In the genomic region with DNA sequence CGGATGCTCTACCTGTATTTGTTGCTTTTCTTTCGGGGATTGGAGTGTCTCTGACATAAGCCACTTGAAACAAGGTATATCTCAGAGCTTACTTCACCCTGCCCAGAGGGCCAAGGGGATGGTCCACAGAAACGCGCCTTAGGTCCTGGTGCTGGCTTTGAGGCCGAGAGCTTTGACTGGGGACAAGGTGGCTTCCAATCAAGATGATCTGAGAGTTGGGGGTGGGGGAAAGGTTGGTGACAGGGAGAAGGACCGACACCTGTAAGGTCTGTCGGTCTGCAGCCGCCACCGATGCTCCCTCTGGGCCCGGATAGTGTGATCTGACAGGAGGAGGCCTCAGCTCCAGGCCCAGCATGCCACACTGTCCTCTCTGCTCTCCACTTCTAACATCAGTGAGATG, we compare ENCODE assay signal across 14 cellular contexts. TPM values are rescaled to one million over a fixed set of nuclear protein-coding genes. Genes with fewer than 3 reads are reported as not detected.
A peak's percentile ranks its signal among the peaks of the same experiment; 100 is the strongest.
DNase-seq lines count a peak whose midpoint lies in the region; ATAC-seq and TF ChIP-seq lines count a peak whose summit lies in the region.
"Had no signal": no experiment of that assay in that cellular context is flagged by ENCODE, and none has a peak within 500 bp of the region (broad histone marks: within the 10 kb centered on the region; RNA-seq: fewer than 3 reads in every experiment).

No MANE protein-coding gene starts in this region.

- peaks cover 15% of the 10 kb centered on the region for H3K36me3 ChIP-seq in H7 (replicated peaks; ENCODE audit: control insufficient read depth, insufficient read depth, low read length)

- peaks cover 24% of the 10 kb centered on the region for H3K4me1 Mint-ChIP-seq in activated T-cell treated with anti-CD3 and anti-CD28 coated beads, Interleukin-2, amount 50 U/mL, for 24 hours (ENCODE audit: low read depth)
- H3K4me1 Mint-ChIP-seq in activated CD8-positive, alpha-beta T cell treated with anti-CD3 and anti-CD28 coated beads for 36 hours (ENCODE audit: low read depth), result peaks cover 28% of the 10 kb centered on the region
- peaks cover 14 to 19% of the 10 kb centered on the region in 2 donors for H3K4me1 Mint-ChIP-seq in immature natural killer cell
- H3K4me1 Mint-ChIP-seq in stimulated activated naive B cell treated with anti-CD40 and anti-IgM and Interleukin-4, amounts not matched to agents 10 μg/mL and 1 μg/mL and 100 μg/mL, for 72 hours, result peaks cover 29 to 67% of the 10 kb centered on the region in 2 donors

- H3K27me3 ChIP-seq in H7 (ENCODE audit: control insufficient read depth, insufficient read depth, low read length), result no peaks in the 10 kb centered on the region

- POLR2A ChIA-PET in activated CD8-positive, alpha-beta T cell treated with anti-CD3 and anti-CD28 coated beads for 36 hours (lab: Charles Lee), result interaction anchor here (1.0 to 1.2 kb wide), 3 partner anchors 9 to 28 kb away, joined by 3 read pairs; no protein-coding TSS in a partner anchor

- H3K9me3 Mint-ChIP-seq in activated T-cell treated with anti-CD3 and anti-CD28 coated beads, Interleukin-2, amount 50 U/mL, for 24 hours, result no peaks in the 10 kb centered on the region
- H3K9me3 Mint-ChIP-seq in activated CD8-positive, alpha-beta T cell treated with anti-CD3 and anti-CD28 coated beads for 36 hours, result no peaks in the 10 kb centered on the region
- no peaks in the 10 kb centered on the region for H3K9me3 Mint-ChIP-seq in immature natural killer cell
- H3K9me3 Mint-ChIP-seq in stimulated activated naive B cell treated with anti-CD40 and anti-IgM and Interleukin-4, amounts not matched to agents 10 μg/mL and 1 μg/mL and 100 μg/mL, for 72 hours, result no peaks in the 10 kb centered on the region
- H3K9me3 Mint-ChIP-seq: type B pancreatic cell had no signal

- no peak for TF ChIP-seq CTCF in activated CD8-positive, alpha-beta T cell treated with anti-CD3 and anti-CD28 coated beads for 36 hours (IDR thresholded peaks at IDR 0.05)

- ATAC-seq in activated CD8-positive, alpha-beta T cell treated with anti-CD3 and anti-CD28 coated beads for 36 hours, result no peak
- no peak for ATAC-seq in stimulated activated naive B cell treated with anti-CD40 and anti-IgM and Interleukin-4, amounts not matched to agents 10 μg/mL and 1 μg/mL and 100 μg/mL, for 72 hours (replicated peaks)

- CTCF ChIA-PET in activated CD8-positive, alpha-beta T cell treated with anti-CD3 and anti-CD28 coated beads for 36 hours (lab: Charles Lee), result interaction anchor here (0.6 to 3.6 kb wide), 18 partner anchors 10 to 148 kb away, joined by 3 to 20 read pairs (median 5); a partner anchor contains a TSS

- H3K27ac Mint-ChIP-seq in activated T-cell treated with anti-CD3 and anti-CD28 coated beads, Interleukin-2, amount 50 U/mL, for 24 hours, result peak overlapping the region; percentile 82
- H3K27ac Mint-ChIP-seq in activated CD8-positive, alpha-beta T cell treated with anti-CD3 and anti-CD28 coated beads for 36 hours, result peak overlapping the region; percentile 86
- peak overlapping the region in 5 of 6 donors; percentile 40 to 87 (median 45) for H3K27ac Mint-ChIP-seq in immature natural killer cell
- H3K27ac Mint-ChIP-seq in stimulated activated naive B cell treated with anti-CD40 and anti-IgM and Interleukin-4, amounts not matched to agents 10 μg/mL and 1 μg/mL and 100 μg/mL, for 72 hours, result peak overlapping the region; percentile 88
- H3K27ac Mint-ChIP-seq: type B pancreatic cell had no signal

- no peak for DNase-seq in activated T-cell treated with anti-CD3 and anti-CD28 coated beads, Interleukin-2, amount 50 U/mL, for 24 hours
- no peak for DNase-seq in activated T-cell treated with anti-CD3 and anti-CD28 coated beads, Interleukin-2, amount 50 U/mL, for 1 hour
- DNase-seq in activated CD8-positive, alpha-beta T cell treated with anti-CD3 and anti-CD28 coated beads for 36 hours, result no peak
- no peak for DNase-seq in immature natural killer cell
- DNase-seq in stimulated activated naive B cell treated with anti-CD40 and anti-IgM and Interleukin-4, amounts not matched to agents 10 μg/mL and 1 μg/mL and 100 μg/mL, for 72 hours, result no peak
- DNase-seq in H7, result no peak
- no peak for DNase-seq in NCI-H2196 treated with DMSO at 0.1 percent for 48 hours (lab: John Stamatoyannopoulos, UW; ENCODE audit: unreplicated experiment)
- DNase-seq in GOT3 (lab: John Stamatoyannopoulos, UW), result no peak
- DNase-seq: DMS153, T1000 had no signal

- no peak overlapping the region for H3K4me3 ChIP-seq in H7 (ENCODE audit: insufficient read depth, low read depth, low read length)
- H3K4me3 ChIP-seq: GM23248 had no signal

- H3K27me3 Mint-ChIP-seq in activated T-cell treated with anti-CD3 and anti-CD28 coated beads, Interleukin-2, amount 50 U/mL, for 24 hours, result no peaks in the 10 kb centered on the region
- H3K27me3 Mint-ChIP-seq in activated CD8-positive, alpha-beta T cell treated with anti-CD3 and anti-CD28 coated beads for 36 hours, result no peaks in the 10 kb centered on the region
- H3K27me3 Mint-ChIP-seq in immature natural killer cell (ENCODE audit: low read depth in 3 of 3), result peaks cover 0 to 3% (median 0%) of the 10 kb centered on the region in 3 donors
- no peaks in the 10 kb centered on the region for H3K27me3 Mint-ChIP-seq in stimulated activated naive B cell treated with anti-CD40 and anti-IgM and Interleukin-4, amounts not matched to agents 10 μg/mL and 1 μg/mL and 100 μg/mL, for 72 hours
- H3K27me3 Mint-ChIP-seq: type B pancreatic cell had no signal

- no peak overlapping the region for H3K4me3 Mint-ChIP-seq in activated T-cell treated with anti-CD3 and anti-CD28 coated beads, Interleukin-2, amount 50 U/mL, for 24 hours
- no peak overlapping the region for H3K4me3 Mint-ChIP-seq in activated CD8-positive, alpha-beta T cell treated with anti-CD3 and anti-CD28 coated beads for 36 hours
- H3K4me3 Mint-ChIP-seq in immature natural killer cell, result no peak overlapping the region
- no peak overlapping the region for H3K4me3 Mint-ChIP-seq in stimulated activated naive B cell treated with anti-CD40 and anti-IgM and Interleukin-4, amounts not matched to agents 10 μg/mL and 1 μg/mL and 100 μg/mL, for 72 hours
- H3K4me3 Mint-ChIP-seq: type B pancreatic cell had no signal

- intact Hi-C loops in activated CD8-positive, alpha-beta T cell treated with anti-CD3 and anti-CD28 coated beads for 36 hours (cut with micrococcal nuclease), result no loop called here

- peaks cover 96% of the 10 kb centered on the region for H3K36me3 Mint-ChIP-seq in activated T-cell treated with anti-CD3 and anti-CD28 coated beads, Interleukin-2, amount 50 U/mL, for 24 hours (ENCODE audit: low read depth)
- H3K36me3 Mint-ChIP-seq in activated CD8-positive, alpha-beta T cell treated with anti-CD3 and anti-CD28 coated beads for 36 hours (ENCODE audit: low read depth), result peaks cover 56% of the 10 kb centered on the region
- peaks cover 4 to 22% (median 7%) of the 10 kb centered on the region in 3 donors for H3K36me3 Mint-ChIP-seq in immature natural killer cell
- H3K36me3 Mint-ChIP-seq in stimulated activated naive B cell treated with anti-CD40 and anti-IgM and Interleukin-4, amounts not matched to agents 10 μg/mL and 1 μg/mL and 100 μg/mL, for 72 hours, result peaks cover 58 to 63% of the 10 kb centered on the region in 2 donors

RNA-seq across cellular contexts. Expression of a gene that starts 21.8 kb away (rescaled TPM):
- total RNA-seq in activated CD8-positive, alpha-beta T cell treated with anti-CD3 and anti-CD28 coated beads for 36 hours, result under 1 TPM; 0.27 to 0.63 TPM
- polyA plus RNA-seq in immature natural killer cell, result under 1 TPM in 1 of 3 donors, not detected in 2; 0.16 TPM
- 0.24 TPM in 1 of 2 replicates, not detected in the other for total RNA-seq in H7 (2014; rRNA removed; shearing (Covaris generic))
- total RNA-seq: GM23248, sciatic nerve had no signal
- polyA plus RNA-seq: esophagus, GM23248 had no signal

RNA-seq across cellular contexts. Expression of a gene that starts 33.1 kb away (rescaled TPM):
- 10 to 100 TPM; 31.6 to 31.9 TPM for total RNA-seq in activated CD8-positive, alpha-beta T cell treated with anti-CD3 and anti-CD28 coated beads for 36 hours
- polyA plus RNA-seq in immature natural killer cell, result 1 to 10 TPM; 1.0 to 3.4 (median 3.0) TPM
- total RNA-seq in H7 (2014; rRNA removed; shearing (Covaris generic)), result 1.6 TPM in 2 replicates

Comparison
In these comparisons a context has a peak if more than half of its experiments do, and no peak if none do; other contexts are left out.
1. RNA of a gene that starts 33.1 kb away (total RNA-seq): 31.6 to 31.9 TPM in activated CD8-positive, alpha-beta T cell treated with anti-CD3 and anti-CD28 coated beads for 36 hours; 1.6 TPM in H7; every median in the first group is over 10 times any median in the second.
2. Peak in every context shown above with its lines, with median percentiles within 50 percentile points of each other: H3K27ac Mint-ChIP-seq.